Comparison of ENCODE assay signal across 1 cellular context in genomic region chr5:42995152-42995751, GRCh38.
TF ChIP-seq lines count a peak whose summit lies in the region.

No MANE protein-coding gene starts in this region.

TF ChIP-seq in HepG2, 621 proteins besides CTCF, POLR2A, EP300 and RAD21 (continued from another document):
- TF ChIP-seq TFAP4 (IDR thresholded peaks at IDR 0.05; ENCODE audit: borderline replicate concordance, low read depth), result peak; percentile 41; the same call in 1 of the 2 replicates
- TF ChIP-seq GFI1 (CRISPR knock-in tag; IDR thresholded peaks at IDR 0.05; ENCODE audit: borderline replicate concordance), result 0 out of 2 replicates have a peak, but pooled peaks have one; percentile 8
- no peak for TF ChIP-seq ZBTB20 (CRISPR knock-in tag; IDR thresholded peaks at IDR 0.05; ENCODE audit: borderline replicate concordance, low read depth)
- 0 out of 2 replicates have a peak, but pooled peaks have one; percentile 6 for TF ChIP-seq UBTF (CRISPR knock-in tag; IDR thresholded peaks at IDR 0.05)
- no peak for TF ChIP-seq ZNF724P (CRISPR knock-in tag; IDR thresholded peaks at IDR 0.05; ENCODE audit: borderline replicate concordance)
- TF ChIP-seq ZNF782 (CRISPR knock-in tag; IDR thresholded peaks at IDR 0.05; ENCODE audit: borderline replicate concordance), result no peak
- TF ChIP-seq ZNF556 (CRISPR knock-in tag; IDR thresholded peaks at IDR 0.05; ENCODE audit: borderline replicate concordance), result 0 out of 2 replicates have a peak, but pooled peaks have one; percentile 30
- no peak for TF ChIP-seq NCOA5 (CRISPR knock-in tag; IDR thresholded peaks at IDR 0.05)
- 0 out of 2 replicates have a peak, but pooled peaks have one; percentile 5 for TF ChIP-seq MAX (IDR thresholded peaks at IDR 0.05)
- no peak for TF ChIP-seq SRF (IDR thresholded peaks at IDR 0.05; ENCODE audit: low read depth, low read length)
- peak; percentile 12 for TF ChIP-seq ASH2L (IDR thresholded peaks at IDR 0.05; ENCODE audit: insufficient read length, low read depth, low read length)
- TF ChIP-seq ZBTB39 (CRISPR knock-in tag; IDR thresholded peaks at IDR 0.05), result 0 out of 2 replicates have a peak, but pooled peaks have one; percentile 12
- TF ChIP-seq POLR2AphosphoS5 (IDR thresholded peaks at IDR 0.05; ENCODE audit: low read depth, low read length), result 0 out of 2 replicates have a peak, but pooled peaks have one; percentile 6
- 0 out of 2 replicates have a peak, but pooled peaks have one; percentile 1 for TF ChIP-seq MAFF (IDR thresholded peaks at IDR 0.05; ENCODE audit: low read depth, low read length)
- 0 out of 2 replicates have a peak, but pooled peaks have one; percentile 5 for TF ChIP-seq ZNF770 (CRISPR knock-in tag; IDR thresholded peaks at IDR 0.05)
- no peak for TF ChIP-seq LBX2 (CRISPR knock-in tag; IDR thresholded peaks at IDR 0.05; ENCODE audit: borderline replicate concordance)
- TF ChIP-seq ZFY (CRISPR knock-in tag; IDR thresholded peaks at IDR 0.05), result peak; percentile 6; the same call in 1 of the 2 replicates
- peak; percentile 3 for TF ChIP-seq HDAC1 (CRISPR knock-in tag; IDR thresholded peaks at IDR 0.05)
- peak; percentile 63 for TF ChIP-seq ZNF501 (CRISPR knock-in tag; IDR thresholded peaks at IDR 0.05)
- TF ChIP-seq NR2F1 (CRISPR knock-in tag; IDR thresholded peaks at IDR 0.05), result no peak
- 0 out of 2 replicates have a peak, but pooled peaks have one; percentile 8 for TF ChIP-seq ZNF557 (CRISPR knock-in tag; IDR thresholded peaks at IDR 0.05)
- 0 out of 2 replicates have a peak, but pooled peaks have one; percentile 71 for TF ChIP-seq FOXO4 (CRISPR knock-in tag; conservative IDR thresholded peaks at IDR 0.05)
- TF ChIP-seq GABPA (IDR thresholded peaks at IDR 0.05; ENCODE audit: low read depth, low read length), result 0 out of 2 replicates have a peak, but pooled peaks have one; percentile 3
- TF ChIP-seq GABPA (CRISPR knock-in tag; IDR thresholded peaks at IDR 0.05; ENCODE audit: low read depth), result no peak
- peak; percentile 13; the same call in 1 of the 2 replicates for TF ChIP-seq CSRNP1 (CRISPR knock-in tag; IDR thresholded peaks at IDR 0.05)
- 0 out of 2 replicates have a peak, but pooled peaks have one; percentile 51 for TF ChIP-seq NAIF1 (CRISPR knock-in tag; IDR thresholded peaks at IDR 0.05; ENCODE audit: borderline replicate concordance)
- TF ChIP-seq ZXDC (CRISPR knock-in tag; IDR thresholded peaks at IDR 0.05), result 0 out of 2 replicates have a peak, but pooled peaks have one; percentile 36
- TF ChIP-seq ARID2 (CRISPR knock-in tag; IDR thresholded peaks at IDR 0.05; ENCODE audit: borderline replicate concordance), result 0 out of 2 replicates have a peak, but pooled peaks have one; percentile 70
TF ChIP-seq in HepG2: peak in this region for 26.
